ENCODE assay signal across 26 cellular contexts in genomic region chr1:176693697-176694329, GRCh38.
DNase-seq lines count a peak whose midpoint lies in the region; ATAC-seq and TF ChIP-seq lines count a peak whose summit lies in the region.
"Had no signal": no experiment of that assay in that cellular context is flagged by ENCODE, and none has a peak within 500 bp of the region (broad histone marks: within the 10 kb centered on the region; RNA-seq: fewer than 3 reads in every experiment).

No MANE protein-coding gene starts in this region.

- 31 to 40% (median 34%) methylated on average over 10 to 11 of the region's 11 CpGs for WGBS in heart left ventricle, 4 donors

- no peak for TF ChIP-seq CTCF in heart left ventricle (IDR thresholded peaks at IDR 0.05)

- no peaks in the 10 kb centered on the region for H3K36me3 ChIP-seq in heart left ventricle
- no peaks in the 10 kb centered on the region for H3K36me3 ChIP-seq in muscle layer of colon (ENCODE audit: insufficient read depth, low read length)
- H3K36me3 ChIP-seq: gastrocnemius medialis, thoracic aorta had no signal

- no peaks in the 10 kb centered on the region for H3K9me3 Mint-ChIP-seq in natural killer cell treated with Interleukin-12 subunit alpha and Interleukin-12 subunit beta and Interleukin-15 and Interleukin-18, amount 100 ng/mL, for 72 hours
- H3K9me3 Mint-ChIP-seq: activated naive CD8-positive, alpha-beta T cell treated with anti-CD3 and anti-CD28 coated beads, Interleukin-2, amount 50 U/mL, for 24 hours; CD8-positive, alpha-beta T cell; IgD-negative memory B cell; naive B cell had no signal

- no peak overlapping the region for H3K9ac ChIP-seq in muscle layer of colon (ENCODE audit: low read length)

- H3K4me1 Mint-ChIP-seq in natural killer cell treated with Interleukin-12 subunit alpha and Interleukin-12 subunit beta and Interleukin-15 and Interleukin-18, amount 100 ng/mL, for 72 hours (ENCODE audit: low read depth in 2 of 2), result no peaks in the 10 kb centered on the region
- H3K4me1 Mint-ChIP-seq: activated naive CD8-positive, alpha-beta T cell treated with anti-CD3 and anti-CD28 coated beads, Interleukin-2, amount 50 U/mL, for 24 hours; IgD-negative memory B cell; naive B cell had no signal

- TF ChIP-seq POLR2A in heart left ventricle (IDR thresholded peaks at IDR 0.05), result no peak

- H3K27me3 Mint-ChIP-seq in natural killer cell treated with Interleukin-12 subunit alpha and Interleukin-12 subunit beta and Interleukin-15 and Interleukin-18, amount 100 ng/mL, for 72 hours, result no peaks in the 10 kb centered on the region

- H3K4me1 ChIP-seq in heart left ventricle, result peaks cover 0 to 35% (median 11%) of the 10 kb centered on the region in 12 donors
- peaks cover 56% of the 10 kb centered on the region for H3K4me1 ChIP-seq in muscle layer of colon (ENCODE audit: insufficient read depth, low read length)

- H3K4me3 Mint-ChIP-seq in natural killer cell treated with Interleukin-12 subunit alpha and Interleukin-12 subunit beta and Interleukin-15 and Interleukin-18, amount 100 ng/mL, for 72 hours, result no peak overlapping the region
- H3K4me3 Mint-ChIP-seq: activated naive CD8-positive, alpha-beta T cell treated with anti-CD3 and anti-CD28 coated beads, Interleukin-2, amount 50 U/mL, for 24 hours; CD8-positive, alpha-beta T cell; IgD-negative memory B cell; naive B cell had no signal

- DNase-seq in NCI-H510A treated with DMSO at 0.1 percent for 48 hours (lab: John Stamatoyannopoulos, UW) (peak; percentile 54), NCI-H510A (lab: John Stamatoyannopoulos, UW) (no peak), heart left ventricle (peak in 1 of 5 donors; percentile 58), NCI-H1048 (lab: John Stamatoyannopoulos, UW) (no peak), GM19238 (ENCODE audit: insufficient read length, low spot score) (no peak)
- no peak for DNase-seq in natural killer cell treated with Interleukin-12 subunit alpha and Interleukin-12 subunit beta and Interleukin-15 and Interleukin-18, amount 100 ng/mL, for 72 hours (ENCODE audit: low spot score)
- DNase-seq: activated CD8-positive, alpha-beta memory T cell treated with anti-CD3 and anti-CD28 coated beads for 24 hours; activated gamma-delta T cell treated with Interleukin-2 at 50 U/mL for 16 hours; activated naive CD8-positive, alpha-beta T cell treated with anti-CD3 and anti-CD28 coated beads, Interleukin-2, amount 50 U/mL, for 24 hours; activated T-cell treated with anti-CD3 and anti-CD28 coated beads, Interleukin-2, amount 50 U/mL, for 1 hour; CD8-positive, alpha-beta T cell; DMS 273 treated with DMSO at 0.1 percent for 48 hours; effector CD4-positive, alpha-beta T cell; gastrocnemius medialis; naive B cell; NCI-H446 treated with DMSO at 0.1 percent for 48 hours; nucleus accumbens; stimulated activated CD4-positive, alpha-beta T cell treated with anti-CD3 and anti-CD28 coated beads, Interleukin-12 subunit alpha, Interleukin-12 subunit beta, amount 100 ng/mL, for 4 hours; stimulated activated CD4-positive, alpha-beta T cell treated with anti-CD3 and anti-CD28 coated beads, Interleukin-4, amount 100 ng/mL, for 4 hours; stimulated activated naive CD4-positive, alpha-beta T cell had no signal

- H3K4me3 ChIP-seq in heart left ventricle (no peak overlapping the region), muscle layer of colon (ENCODE audit: low read depth in 1 of 2, low read length in 2 of 2) (no peak overlapping the region)
- H3K4me3 ChIP-seq: body of pancreas, gastrocnemius medialis, thoracic aorta had no signal

- no peak overlapping the region for H3K27ac Mint-ChIP-seq in natural killer cell treated with Interleukin-12 subunit alpha and Interleukin-12 subunit beta and Interleukin-15 and Interleukin-18, amount 100 ng/mL, for 72 hours
- H3K27ac Mint-ChIP-seq: activated naive CD8-positive, alpha-beta T cell treated with anti-CD3 and anti-CD28 coated beads, Interleukin-2, amount 50 U/mL, for 24 hours; CD8-positive, alpha-beta T cell; IgD-negative memory B cell; naive B cell had no signal

- peak; percentile 4 to 60 (median 38) for ATAC-seq in heart left ventricle
- ATAC-seq in GM18867 (IDR thresholded peaks at IDR 0.05; ENCODE audit: unreplicated experiment), result no peak
- ATAC-seq in natural killer cell treated with Interleukin-12 subunit alpha and Interleukin-12 subunit beta and Interleukin-15 and Interleukin-18, amount 100 ng/mL, for 72 hours, result no peak
- ATAC-seq: activated naive CD8-positive, alpha-beta T cell treated with anti-CD3 and anti-CD28 coated beads, Interleukin-2, amount 50 U/mL, for 24 hours; body of pancreas; CD8-positive, alpha-beta T cell; gastrocnemius medialis had no signal

- H3K27me3 ChIP-seq in heart left ventricle (no peaks in the 10 kb centered on the region), muscle layer of colon (ENCODE audit: control insufficient read depth in 1 of 2, insufficient read depth in 2 of 2, low read length in 2 of 2) (no peaks in the 10 kb centered on the region)
- H3K27me3 ChIP-seq: body of pancreas, gastrocnemius medialis had no signal

- H3K9me3 ChIP-seq in heart left ventricle (no peaks in the 10 kb centered on the region), muscle layer of colon (ENCODE audit: low read length) (no peaks in the 10 kb centered on the region)
- H3K9me3 ChIP-seq: body of pancreas, gastrocnemius medialis, thoracic aorta had no signal

- intact Hi-C loops in heart left ventricle (cut with DNase I), result loop anchor here (2.0 to 10.0 kb wide), 13 partner anchors 37 to 833 kb away; no protein-coding TSS in a partner anchor

- H3K27ac ChIP-seq in heart left ventricle (peak overlapping the region; percentile 64 to 92 (median 83)), muscle layer of colon (ENCODE audit: low read depth, low read length) (peak overlapping the region; percentile 87)
- H3K27ac ChIP-seq: 22Rv1, thoracic aorta had no signal

- H3K36me3 Mint-ChIP-seq in natural killer cell treated with Interleukin-12 subunit alpha and Interleukin-12 subunit beta and Interleukin-15 and Interleukin-18, amount 100 ng/mL, for 72 hours, result no peaks in the 10 kb centered on the region
- H3K36me3 Mint-ChIP-seq: CD8-positive, alpha-beta T cell; IgD-negative memory B cell; naive B cell had no signal

Comparison
In these comparisons a context has a peak if more than half of its experiments do, and no peak if none do; other contexts are left out.
1. ATAC-seq: peak in heart left ventricle (4 of 4); none in GM18867 (single experiment) and natural killer cell treated with Interleukin-12 subunit alpha and Interleukin-12 subunit beta and Interleukin-15 and Interleukin-18, amount 100 ng/mL, for 72 hours (0 of 2).